ENCODE assay signal across 8 cellular contexts in genomic region chr18:23487738-23488625, GRCh38. TPM values are rescaled to one million over a fixed set of nuclear protein-coding genes. Genes with fewer than 3 reads are reported as not detected.
DNase-seq lines count a peak whose midpoint lies in the region; ATAC-seq and TF ChIP-seq lines count a peak whose summit lies in the region.

No MANE protein-coding gene starts in this region.

- H3K4me3 ChIP-seq in right atrium auricular region (no peak overlapping the region), esophagus (ENCODE audit: low read depth in 1 of 2, low read length in 2 of 2) (no peak overlapping the region)

- H3K9me3 ChIP-seq in right atrium auricular region (no peaks in the 10 kb centered on the region), esophagus (ENCODE audit: control insufficient read depth in 2 of 2, insufficient read depth in 1 of 2, low read depth in 1 of 2, low read length in 1 of 2) (no peaks in the 10 kb centered on the region)

- no peaks in the 10 kb centered on the region for H3K27me3 ChIP-seq in right atrium auricular region
- H3K27me3 ChIP-seq in esophagus (ENCODE audit: control insufficient read depth in 1 of 2, insufficient read depth in 2 of 2, low read length in 2 of 2): no peaks in the 10 kb centered on the region

- DNase-seq in right atrium auricular region (ENCODE audit: low spot score) (no peak), cardiac septum (ENCODE audit: low spot score) (no peak), NCI-H128 (lab: John Stamatoyannopoulos, UW; ENCODE audit: unreplicated experiment) (no peak), GM19240 (ENCODE audit: insufficient read length, low spot score) (no peak)
- peak; percentile 25 to 26 for DNase-seq in activated CD4-positive, alpha-beta T cell treated with anti-CD3 and anti-CD28 coated beads for 4 hours
- DNase-seq in stimulated activated CD4-positive, alpha-beta T cell treated with anti-CD3 and anti-CD28 coated beads, TNF-alpha, amount 100 ng/mL, for 24 hours (ENCODE audit: low read depth in 3 of 3): peak in 2 of 3 experiments; percentile 9 to 42

- H3K36me3 ChIP-seq in right atrium auricular region: no peaks in the 10 kb centered on the region
- H3K36me3 ChIP-seq in esophagus (ENCODE audit: control insufficient read depth in 2 of 2, insufficient read depth in 2 of 2, low read length in 1 of 2): no peaks in the 10 kb centered on the region

- H3K27ac ChIP-seq in right atrium auricular region: peak overlapping the region; percentile 13 to 17
- H3K27ac ChIP-seq in esophagus (ENCODE audit: low read depth in 2 of 2, low read length in 1 of 2): peak overlapping the region; percentile 54 to 64

- TF ChIP-seq CTCF in right atrium auricular region (IDR thresholded peaks at IDR 0.05): no peak

- 45 to 46% methylated on average over 15 of the region's 15 CpGs for WGBS in esophagus, 2 donors

- peaks cover 0 to 9% of the 10 kb centered on the region in 2 donors for H3K4me1 ChIP-seq in right atrium auricular region
- H3K4me1 ChIP-seq in esophagus (ENCODE audit: control insufficient read depth in 2 of 2, insufficient read depth in 2 of 2, low read length in 1 of 2): no peaks in the 10 kb centered on the region

- intact Hi-C loops in cardiac septum (cut with DNase I): no loop called here

- peak; percentile 75 for ATAC-seq in HG03159 (IDR thresholded peaks at IDR 0.05; ENCODE audit: unreplicated experiment)

RNA-seq across cellular contexts. Expression of gene RMC1, which starts 15.3 kb away (rescaled TPM):
- total RNA-seq in right atrium auricular region: 10 to 100 TPM; 17.2 TPM
- total RNA-seq in cardiac septum: 18.1 TPM
- polyA plus RNA-seq in esophagus: 10 to 100 TPM; 19.4 to 27.4 TPM

RNA-seq across cellular contexts. Expression of gene RIOK3, which starts 34.9 kb away (rescaled TPM):
- total RNA-seq in right atrium auricular region (10 to 100 TPM; 39.2 to 47.2 TPM), cardiac septum (68.4 TPM)
- 100 to 1,000 TPM in 1 of 2 donors, 10 to 100 TPM in 1; 74.1 to 147 TPM for polyA plus RNA-seq in esophagus

Comparison
In these comparisons a context has a peak if more than half of its experiments do, and no peak if none do; other contexts are left out.
1. DNase-seq: peak in activated CD4-positive, alpha-beta T cell treated with anti-CD3 and anti-CD28 coated beads for 4 hours (2 of 2) and stimulated activated CD4-positive, alpha-beta T cell treated with anti-CD3 and anti-CD28 coated beads, TNF-alpha, amount 100 ng/mL, for 24 hours (2 of 3); none in right atrium auricular region (single experiment), cardiac septum (single experiment), NCI-H128 (single experiment) and GM19240 (single experiment).